Comparison of ENCODE assay signal across 23 cellular contexts in the genomic region with DNA sequence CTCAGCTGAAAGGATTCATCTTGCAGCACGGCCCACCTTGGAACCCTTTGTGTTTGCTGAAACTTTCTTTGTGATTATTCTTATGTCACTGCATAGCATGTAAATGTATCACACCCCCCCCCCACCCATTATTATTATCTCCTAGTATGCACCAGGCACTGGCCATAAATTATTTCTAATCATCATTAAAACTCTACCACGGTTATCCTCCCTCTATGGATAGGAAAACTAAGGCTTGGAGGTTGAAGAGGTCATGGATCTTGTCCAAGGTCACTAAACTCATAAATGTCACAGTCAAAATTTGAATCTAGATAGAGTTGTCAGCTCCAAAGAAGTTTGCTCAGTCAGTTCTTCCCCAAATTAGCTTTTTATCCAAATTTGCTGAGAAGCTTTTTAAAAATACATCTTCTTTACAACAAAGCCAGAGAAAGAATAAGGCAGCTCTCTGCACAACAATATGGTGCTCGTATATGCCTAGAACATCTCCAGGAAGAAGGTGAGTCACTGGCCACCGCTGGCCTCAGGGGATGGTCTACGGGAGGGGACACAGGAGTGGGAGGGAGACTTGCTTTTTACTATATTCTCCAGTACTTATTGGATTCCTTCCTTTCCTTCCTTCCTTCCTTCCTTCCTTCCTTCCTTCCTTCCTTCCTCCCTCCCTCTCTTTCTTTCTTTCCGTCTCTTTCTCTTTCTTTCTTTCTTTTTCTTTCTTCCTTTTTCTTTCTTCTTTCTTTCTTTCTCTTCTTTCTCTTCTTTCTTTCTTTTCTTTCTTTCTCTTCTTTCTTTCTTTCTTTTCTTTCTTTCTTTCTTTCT.
"Had no signal": no experiment of that assay in that cellular context is flagged by ENCODE, and none has a peak within 500 bp of the region (broad histone marks: within the 10 kb centered on the region; RNA-seq: fewer than 3 reads in every experiment).

No MANE protein-coding gene starts in this region.

- H3K27ac ChIP-seq: breast epithelium, dorsolateral prefrontal cortex, heart left ventricle, left lung, prostate gland, right atrium auricular region, skin epidermis, tibial artery had no signal

- H3K4me3 ChIP-seq: breast epithelium, dorsolateral prefrontal cortex, heart left ventricle, left lung, prostate gland, right atrium auricular region, skin epidermis, tibial artery, uterus had no signal

- H3K4me1 ChIP-seq: breast epithelium, left lung, prostate gland, right atrium auricular region, tibial artery, uterus had no signal

- ATAC-seq: activated CD4-positive, CD25-positive, alpha-beta regulatory T cell treated with anti-CD3 and anti-CD28 coated beads, Interleukin-2, amount 50 U/mL, for 24 hours; activated CD8-positive, alpha-beta T cell treated with anti-CD3 and anti-CD28 coated beads, Interleukin-2, amount 10 ng/mL, durations not matched to agents 7 days and 5 days; left lung; naive thymus-derived CD4-positive, alpha-beta T cell; stimulated activated naive CD8-positive, alpha-beta T cell treated with anti-CD3 and anti-CD28 coated beads, Interleukin-15, Interleukin-2, amounts not matched to agents 100 U/mL and 50 U/mL, for 24 hours had no signal

- FAIRE-seq: frontal cortex had no signal

- H3K9me3 ChIP-seq: breast epithelium, heart left ventricle, left lung, prostate gland, right atrium auricular region, tibial artery, uterus had no signal

- H3K27me3 ChIP-seq: breast epithelium, heart left ventricle, left lung, right atrium auricular region, uterus had no signal

- H3K36me3 ChIP-seq: breast epithelium, heart left ventricle, left lung, prostate gland, right atrium auricular region, tibial artery, uterus had no signal

- DNase-seq: activated CD4-positive, alpha-beta T cell treated with anti-CD3 and anti-CD28 coated beads, Interleukin-2, amount 10 ng/mL, durations not matched to agents 7 days and 5 days; activated CD8-positive, alpha-beta T cell treated with anti-CD3 and anti-CD28 coated beads, Interleukin-2, amount 10 ng/mL, durations not matched to agents 7 days and 5 days; activated effector memory CD4-positive, alpha-beta T cell treated with Interleukin-2 at 50 U/mL for 16 hours; activated naive CD4-positive, alpha-beta T cell treated with anti-CD3 and anti-CD28 coated beads, Interleukin-2, amount 50 U/mL, for 16 hours; activated T-cell treated with anti-CD3 and anti-CD28 coated beads, Interleukin-2, amount 50 U/mL, for 48 hours; aorta; dorsolateral prefrontal cortex; endodermal cell; erythroblast; left lung; mesenchymal stem cell; naive thymus-derived CD4-positive, alpha-beta T cell; stimulated activated naive CD8-positive, alpha-beta T cell treated with anti-CD3 and anti-CD28 coated beads, Interleukin-15, Interleukin-2, amounts not matched to agents 100 U/mL and 50 U/mL, for 24 hours; substantia nigra; tibial artery; uterus had no signal
